ENCODE assay signal across 26 cellular contexts in genomic region chr12:105483691-105484090, GRCh38.
"Had no signal": no experiment of that assay in that cellular context is flagged by ENCODE, and none has a peak within 500 bp of the region (broad histone marks: within the 10 kb centered on the region; RNA-seq: fewer than 3 reads in every experiment).

No MANE protein-coding gene starts in this region.

- H3K27ac ChIP-seq: hepatocyte, neural progenitor cell, neutrophil, right atrium auricular region, right lobe of liver, testis, thyroid gland, transverse colon, upper lobe of left lung, uterus had no signal

- DNase-seq: islet precursor cell; left ventricle myocardium inferior; naive thymus-derived CD8-positive, alpha-beta T cell; occipital lobe; right lobe of liver; stimulated activated CD4-positive, alpha-beta T cell treated with anti-CD3 and anti-CD28 coated beads, Interleukin-1b, Interleukin-23, amount 100 ng/mL, for 48 hours; stimulated activated CD4-positive, alpha-beta T cell treated with anti-CD3 and anti-CD28 coated beads, Interleukin-2, amount 100 ng/mL, for 48 hours; stimulated activated CD4-positive, alpha-beta T cell treated with anti-CD3 and anti-CD28 coated beads, Interleukin-4, amount 100 ng/mL, for 4 hours; stimulated activated CD8-positive, alpha-beta memory T cell treated with anti-CD3 and anti-CD28 coated beads, Interleukin-4, amount 100 ng/mL, for 48 hours; stimulated activated naive CD4-positive, alpha-beta T cell treated with Interleukin-2 at 50 U/mL for 16 hours; stimulated activated naive CD8-positive, alpha-beta T cell treated with anti-CD3 and anti-CD28 coated beads, Interleukin-15, amount 100 ng/mL, for 72 hours; testis; thyroid gland; transverse colon; upper lobe of left lung; uterus had no signal

- H3K9me3 ChIP-seq: left ventricle myocardium inferior, neutrophil, right atrium auricular region, right lobe of liver, testis, thyroid gland, transverse colon, upper lobe of left lung, uterus had no signal

- H3K27me3 Mint-ChIP-seq: progenitor cell of endocrine pancreas had no signal

- H3K4me3 Mint-ChIP-seq: memory B cell; naive thymus-derived CD8-positive, alpha-beta T cell; nephron; neural progenitor cell; stimulated activated memory B cell treated with anti-CD40 and anti-IgM and Interleukin-4, amounts not matched to agents 10 μg/mL and 1 μg/mL and 100 μg/mL, for 72 hours; stimulated activated naive CD8-positive, alpha-beta T cell treated with anti-CD3 and anti-CD28 coated beads, Interleukin-15, amount 100 ng/mL, for 72 hours had no signal

- H3K4me1 ChIP-seq: right lobe of liver, thyroid gland, transverse colon, uterus had no signal

- H3K27ac Mint-ChIP-seq: memory B cell; naive thymus-derived CD8-positive, alpha-beta T cell; nephron; neural progenitor cell; progenitor cell of endocrine pancreas; stimulated activated memory B cell treated with anti-CD40 and anti-IgM and Interleukin-4, amounts not matched to agents 10 μg/mL and 1 μg/mL and 100 μg/mL, for 72 hours; stimulated activated naive CD8-positive, alpha-beta T cell treated with anti-CD3 and anti-CD28 coated beads, Interleukin-15, amount 100 ng/mL, for 72 hours had no signal

- H2AFZ ChIP-seq: hepatocyte, neural progenitor cell had no signal

- H3K36me3 ChIP-seq: left ventricle myocardium inferior, neural progenitor cell, neutrophil, right atrium auricular region, right lobe of liver, thyroid gland, transverse colon, upper lobe of left lung, uterus had no signal

- H3K4me1 Mint-ChIP-seq: memory B cell; naive thymus-derived CD8-positive, alpha-beta T cell; stimulated activated memory B cell treated with anti-CD40 and anti-IgM and Interleukin-4, amounts not matched to agents 10 μg/mL and 1 μg/mL and 100 μg/mL, for 72 hours; stimulated activated naive CD8-positive, alpha-beta T cell treated with anti-CD3 and anti-CD28 coated beads, Interleukin-15, amount 100 ng/mL, for 72 hours had no signal

- H3K36me3 Mint-ChIP-seq: memory B cell; naive thymus-derived CD8-positive, alpha-beta T cell; neural progenitor cell; stimulated activated memory B cell treated with anti-CD40 and anti-IgM and Interleukin-4, amounts not matched to agents 10 μg/mL and 1 μg/mL and 100 μg/mL, for 72 hours had no signal

- H3K4me2 ChIP-seq: hepatocyte, neural progenitor cell, smooth muscle cell had no signal

- ATAC-seq: naive thymus-derived CD8-positive, alpha-beta T cell; right lobe of liver; stimulated activated memory B cell treated with anti-CD40 and anti-IgM and Interleukin-4, amounts not matched to agents 10 μg/mL and 1 μg/mL and 100 μg/mL, for 72 hours; stimulated activated naive CD8-positive, alpha-beta T cell treated with anti-CD3 and anti-CD28 coated beads, Interleukin-15, amount 100 ng/mL, for 72 hours had no signal

- H3K4me3 ChIP-seq: hepatocyte, left ventricle myocardium inferior, lung, neural progenitor cell, right atrium auricular region, right lobe of liver, smooth muscle cell, testis, thyroid gland, transverse colon, upper lobe of left lung, uterus had no signal

- H3K9ac ChIP-seq: neural progenitor cell had no signal

- H3K27me3 ChIP-seq: hepatocyte, neural progenitor cell, neutrophil, right atrium auricular region, right lobe of liver, testis, thyroid gland, transverse colon, upper lobe of left lung, uterus had no signal

- H3K79me2 ChIP-seq: hepatocyte had no signal

- H3K9me3 Mint-ChIP-seq: memory B cell; nephron; neural progenitor cell; stimulated activated memory B cell treated with anti-CD40 and anti-IgM and Interleukin-4, amounts not matched to agents 10 μg/mL and 1 μg/mL and 100 μg/mL, for 72 hours; stimulated activated naive CD8-positive, alpha-beta T cell treated with anti-CD3 and anti-CD28 coated beads, Interleukin-15, amount 100 ng/mL, for 72 hours had no signal
